Comparison of ENCODE assay signal across 18 cellular contexts in genomic region chr9:81669011-81669739, GRCh38. TPM values are rescaled to one million over a fixed set of nuclear protein-coding genes. Genes with fewer than 3 reads are reported as not detected.
A peak's percentile ranks its signal among the peaks of the same experiment; 100 is the strongest.
DNase-seq lines count a peak whose midpoint lies in the region; ATAC-seq and TF ChIP-seq lines count a peak whose summit lies in the region.
"Had no signal": no experiment of that assay in that cellular context is flagged by ENCODE, and none has a peak within 500 bp of the region (broad histone marks: within the 10 kb centered on the region; RNA-seq: fewer than 3 reads in every experiment).

No MANE protein-coding gene starts in this region.

- H3K79me2 ChIP-seq in H9 (ENCODE audit: insufficient read depth, low read length) (peaks cover 30% of the 10 kb centered on the region), trophoblast cell (ENCODE audit: control insufficient read depth, insufficient read depth, low read length, poor library complexity) (no peaks in the 10 kb centered on the region)

- H3K4me2 ChIP-seq in H9 (ENCODE audit: insufficient read depth, insufficient read length, low read length) (no peak overlapping the region), trophoblast cell (ENCODE audit: low read length) (no peak overlapping the region)
- H3K4me2 ChIP-seq: BLaER1 had no signal

- H2BK120ac ChIP-seq in H9 (ENCODE audit: low read depth, low read length, poor library complexity, severe bottlenecking) = no peak overlapping the region
- H2BK120ac ChIP-seq in trophoblast cell (ENCODE audit: insufficient read depth, low read length, poor library complexity) = no peak overlapping the region

- H3K4me3 ChIP-seq in trophoblast cell (ENCODE audit: low read depth, low read length) = no peak overlapping the region
- H3K4me3 ChIP-seq in CD8-positive, alpha-beta T cell (ENCODE audit: low read depth, low read length) = no peak overlapping the region
- H3K4me3 ChIP-seq: BLaER1, esophagus muscularis mucosa, lung, SJSA1, thyroid gland had no signal

- no peak overlapping the region for H3K4me3 Mint-ChIP-seq in H9
- H3K4me3 Mint-ChIP-seq in activated B cell treated with CpG ODN at 0.5 μM for 24 hours = peak overlapping the region; percentile 40
- no peak overlapping the region for H3K4me3 Mint-ChIP-seq in CD8-positive, alpha-beta T cell
- H3K4me3 Mint-ChIP-seq: activated CD8-positive, alpha-beta T cell treated with anti-CD3 and anti-CD28 coated beads for 36 hours; activated T-helper 17 cell treated with anti-CD3 and anti-CD28 coated beads, Interleukin-2, amount 50 U/mL, for 72 hours had no signal

- peak overlapping the region in 2 of 3 experiments; percentile 43 to 81; a peak in 3 of 7 replicates for H3K27ac Mint-ChIP-seq in H9
- H3K27ac Mint-ChIP-seq in activated B cell treated with CpG ODN at 0.5 μM for 24 hours = peak overlapping the region; percentile 60
- H3K27ac Mint-ChIP-seq in CD8-positive, alpha-beta T cell = no peak overlapping the region
- H3K27ac Mint-ChIP-seq: activated CD8-positive, alpha-beta T cell treated with anti-CD3 and anti-CD28 coated beads for 36 hours; activated T-helper 17 cell treated with anti-CD3 and anti-CD28 coated beads, Interleukin-2, amount 50 U/mL, for 72 hours had no signal

- H3K27me3 ChIP-seq in H9 (ENCODE audit: insufficient read depth, low read length) (no peaks in the 10 kb centered on the region), trophoblast cell (ENCODE audit: insufficient read depth, low read length) (no peaks in the 10 kb centered on the region)
- no peaks in the 10 kb centered on the region for H3K27me3 ChIP-seq in CD8-positive, alpha-beta T cell (ENCODE audit: insufficient read depth, low read length)
- H3K27me3 ChIP-seq: BLaER1, esophagus muscularis mucosa, SJSA1, thyroid gland had no signal

- no peak overlapping the region for H3K56ac ChIP-seq in H9 (ENCODE audit: insufficient read length, low read depth, low read length)

- peaks cover 1 to 5% of the 10 kb centered on the region in 2 experiments for H3K36me3 ChIP-seq in trophoblast cell (ENCODE audit: control insufficient read depth in 1 of 2, insufficient read depth in 2 of 2, low read length in 2 of 2)
- no peaks in the 10 kb centered on the region for H3K36me3 ChIP-seq in CD8-positive, alpha-beta T cell (ENCODE audit: insufficient read depth, low read length)
- H3K36me3 ChIP-seq: SJSA1, thyroid gland had no signal

- peaks cover 45 to 57% of the 10 kb centered on the region in 2 experiments for H3K4me1 Mint-ChIP-seq in H9
- H3K4me1 Mint-ChIP-seq in activated B cell treated with CpG ODN at 0.5 μM for 24 hours = peaks cover 83% of the 10 kb centered on the region
- H3K4me1 Mint-ChIP-seq in CD8-positive, alpha-beta T cell (ENCODE audit: low read depth) = no peaks in the 10 kb centered on the region
- H3K4me1 Mint-ChIP-seq: activated T-helper 17 cell treated with anti-CD3 and anti-CD28 coated beads, Interleukin-2, amount 50 U/mL, for 72 hours had no signal

- no peak overlapping the region for H2BK20ac ChIP-seq in H9 (ENCODE audit: low read depth, low read length, poor library complexity, severe bottlenecking)

- no peak for TF ChIP-seq CTCF in H9 (conservative IDR thresholded peaks at IDR 0.05)
- TF ChIP-seq CTCF in activated B cell treated with CpG ODN at 0.5 μM for 24 hours (IDR thresholded peaks at IDR 0.05) = no peak
- TF ChIP-seq CTCF in CD8-positive, alpha-beta T cell (IDR thresholded peaks at IDR 0.05) = no peak

- H4K5ac ChIP-seq in H9 (ENCODE audit: insufficient read length, low read depth, low read length) = no peak overlapping the region

- H3K79me1 ChIP-seq in H9 (ENCODE audit: insufficient read depth, low read depth, low read length, poor library complexity, severe bottlenecking) (peaks cover 4% of the 10 kb centered on the region), trophoblast cell (ENCODE audit: low read length) (no peaks in the 10 kb centered on the region)

- H2AFZ ChIP-seq in H9 (ENCODE audit: low read length) = no peak overlapping the region
- no peak overlapping the region for H2AFZ ChIP-seq in trophoblast cell (ENCODE audit: insufficient read depth, low read length, poor library complexity)

- WGBS in H9 (ENCODE audit: extremely low coverage, insufficient read length, low lambda C conversion rate) = no CpG with 5 or more reads among the region's 7 CpGs
- no CpG with 5 or more reads among the region's 7 CpGs for WGBS in trophoblast cell (ENCODE audit: extremely low coverage, insufficient coverage, insufficient read length)

- no peak overlapping the region for H3K23ac ChIP-seq in H9 (ENCODE audit: insufficient read length, low read depth, low read length)
- no peak overlapping the region for H3K23ac ChIP-seq in trophoblast cell (ENCODE audit: low read length)

- H4K12ac ChIP-seq in trophoblast cell (ENCODE audit: low read depth, low read length) = no peak overlapping the region

- H3K4ac ChIP-seq in H9 (ENCODE audit: low read depth, low read length) (no peak overlapping the region), trophoblast cell (ENCODE audit: low read depth, low read length) (no peak overlapping the region)

- H4K91ac ChIP-seq in H9 (ENCODE audit: insufficient read length, low read depth, low read length) (no peak overlapping the region), trophoblast cell (ENCODE audit: low read depth, low read length) (no peak overlapping the region)

- H3K9ac ChIP-seq in H9 (ENCODE audit: extremely low read depth, insufficient read length, low read length) = no peak overlapping the region
- H3K9ac ChIP-seq in trophoblast cell (ENCODE audit: low read length) = no peak overlapping the region
- H3K9ac ChIP-seq: BLaER1 had no signal

- intact Hi-C loops in activated B cell treated with CpG ODN at 0.5 μM for 24 hours (cut with micrococcal nuclease) = loop anchor here (2.0 kb wide), 1 partner anchor 18 kb away; no protein-coding TSS in a partner anchor
- intact Hi-C loops in left colon (cut with DNase I, micrococcal nuclease) = no loop called here
- intact Hi-C loops in CD8-positive, alpha-beta T cell (cut with DNase I, micrococcal nuclease) = no loop called here

- H4K20me1 ChIP-seq in H9 (ENCODE audit: control insufficient read depth, insufficient read depth, insufficient read length) = no peaks in the 10 kb centered on the region

- peak; percentile 74 for ATAC-seq in activated B cell treated with CpG ODN at 0.5 μM for 24 hours (ENCODE audit: low read depth)
- ATAC-seq in left colon = peak; percentile 71
- no peak for ATAC-seq in CD8-positive, alpha-beta T cell
- ATAC-seq in GM21737 (IDR thresholded peaks at IDR 0.05; ENCODE audit: unreplicated experiment) = no peak
- ATAC-seq: activated CD8-positive, alpha-beta T cell treated with anti-CD3 and anti-CD28 coated beads for 36 hours; activated T-helper 17 cell treated with anti-CD3 and anti-CD28 coated beads, Interleukin-2, amount 50 U/mL, for 72 hours had no signal

- no peak overlapping the region for H2BK5ac ChIP-seq in H9 (ENCODE audit: insufficient read length, low read length)
- H2BK5ac ChIP-seq in trophoblast cell (ENCODE audit: low read depth, low read length, poor library complexity) = no peak overlapping the region

- H2BK12ac ChIP-seq in H9 (ENCODE audit: insufficient read length, low read depth, low read length) = no peak overlapping the region
- H2BK12ac ChIP-seq in trophoblast cell (ENCODE audit: low read length) = no peak overlapping the region

- H3K36me3 Mint-ChIP-seq in H9 (ENCODE audit: insufficient read depth in 1 of 3, low read depth in 3 of 3) (peaks cover 22 to 52% (median 49%) of the 10 kb centered on the region in 3 experiments; a peak in 6 of 7 replicates), activated B cell treated with CpG ODN at 0.5 μM for 24 hours (ENCODE audit: low read depth) (peaks cover 20% of the 10 kb centered on the region)
- H3K36me3 Mint-ChIP-seq in CD8-positive, alpha-beta T cell = no peaks in the 10 kb centered on the region

- no peaks in the 10 kb centered on the region for H3K23me2 ChIP-seq in H9 (ENCODE audit: insufficient read length, low read depth, low read length, poor library complexity, severe bottlenecking)

- H2BK15ac ChIP-seq in H9 (ENCODE audit: low read depth, low read length) = no peak overlapping the region

- H3K9me3 Mint-ChIP-seq in H9 = no peaks in the 10 kb centered on the region
- no peaks in the 10 kb centered on the region for H3K9me3 Mint-ChIP-seq in activated B cell treated with CpG ODN at 0.5 μM for 24 hours
- H3K9me3 Mint-ChIP-seq in CD8-positive, alpha-beta T cell = no peaks in the 10 kb centered on the region
- H3K9me3 Mint-ChIP-seq: activated CD8-positive, alpha-beta T cell treated with anti-CD3 and anti-CD28 coated beads for 36 hours; activated T-helper 17 cell treated with anti-CD3 and anti-CD28 coated beads, Interleukin-2, amount 50 U/mL, for 72 hours had no signal

- H3T11ph ChIP-seq in H9 (ENCODE audit: low read length) = no peak overlapping the region

- H4K8ac ChIP-seq in H9 (replicated peaks; ENCODE audit: insufficient read length, low read depth, low read length) (no peak overlapping the region), trophoblast cell (ENCODE audit: low read depth, low read length) (no peak overlapping the region)

- H3K27ac ChIP-seq in H9 (ENCODE audit: insufficient read length, low read depth, low read length) = no peak overlapping the region
- H3K27ac ChIP-seq in trophoblast cell (ENCODE audit: low read depth, low read length) = no peak overlapping the region
- H3K27ac ChIP-seq in CD8-positive, alpha-beta T cell (ENCODE audit: low read depth, low read length) = no peak overlapping the region
- H3K27ac ChIP-seq: BLaER1, SJSA1, thyroid gland had no signal

- H3K9me3 ChIP-seq in H9 (ENCODE audit: control insufficient read depth, low read depth, low read length) (no peaks in the 10 kb centered on the region), trophoblast cell (ENCODE audit: insufficient read depth, low read depth, low read length) (no peaks in the 10 kb centered on the region)
- H3K9me3 ChIP-seq in CD8-positive, alpha-beta T cell (ENCODE audit: low read length) = no peaks in the 10 kb centered on the region
- H3K9me3 ChIP-seq: BLaER1, esophagus muscularis mucosa, SJSA1, thyroid gland had no signal

- DNase-seq in H9 (no peak), activated B cell treated with CpG ODN at 0.5 μM for 24 hours (no peak), left colon (no peak), retina (peak; percentile 71), epidermal melanocyte (ENCODE audit: insufficient read length, low spot score) (no peak), trophoblast cell (no peak)
- no peak for DNase-seq in CD8-positive, alpha-beta T cell
- DNase-seq: activated CD8-positive, alpha-beta T cell treated with anti-CD3 and anti-CD28 coated beads for 36 hours; amygdala; DMS53; NCI-H2081 treated with DMSO at 0.1 percent for 48 hours; thyroid gland had no signal

- H3K18ac ChIP-seq in H9 (ENCODE audit: insufficient read length, low read depth, low read length) = no peak overlapping the region
- no peak overlapping the region for H3K18ac ChIP-seq in trophoblast cell (ENCODE audit: low read length)

- POLR2A ChIA-PET in activated B cell treated with CpG ODN at 0.5 μM for 24 hours (lab: Charles Lee) = interaction anchor here (0.6 to 0.9 kb wide), 2 partner anchors 13 to 1044 kb away, joined by 3 to 5 read pairs; no protein-coding TSS in a partner anchor
- POLR2A ChIA-PET in CD8-positive, alpha-beta T cell (lab: Charles Lee) = no interaction called here

- H3K4me1 ChIP-seq in H9 (ENCODE audit: insufficient read depth, low read length) = peaks cover 11% of the 10 kb centered on the region; the same call in 1 of the 2 replicates
- peaks cover 0 to 2% of the 10 kb centered on the region in 2 experiments for H3K4me1 ChIP-seq in trophoblast cell (ENCODE audit: control insufficient read depth in 1 of 2, insufficient read depth in 2 of 2, low read length in 2 of 2)
- H3K4me1 ChIP-seq in CD8-positive, alpha-beta T cell (ENCODE audit: insufficient read depth, low read length) = no peaks in the 10 kb centered on the region

- H3K27me3 Mint-ChIP-seq in H9 (ENCODE audit: low read depth) = no peaks in the 10 kb centered on the region
- no peaks in the 10 kb centered on the region for H3K27me3 Mint-ChIP-seq in activated B cell treated with CpG ODN at 0.5 μM for 24 hours
- H3K27me3 Mint-ChIP-seq in CD8-positive, alpha-beta T cell (ENCODE audit: low read depth) = no peaks in the 10 kb centered on the region
- H3K27me3 Mint-ChIP-seq: activated CD8-positive, alpha-beta T cell treated with anti-CD3 and anti-CD28 coated beads for 36 hours; activated T-helper 17 cell treated with anti-CD3 and anti-CD28 coated beads, Interleukin-2, amount 50 U/mL, for 72 hours had no signal

- no peak overlapping the region for H2AK5ac ChIP-seq in H9 (ENCODE audit: insufficient read length, low read length)
- no peak overlapping the region for H2AK5ac ChIP-seq in trophoblast cell (ENCODE audit: low read length)

- CTCF ChIA-PET in activated B cell treated with CpG ODN at 0.5 μM for 24 hours (lab: Charles Lee) = interaction anchor here (1.2 to 1.9 kb wide), 2 partner anchors 14 to 18 kb away, joined by 3 to 7 read pairs; no protein-coding TSS in a partner anchor
- CTCF ChIA-PET in CD8-positive, alpha-beta T cell (lab: Charles Lee) = no interaction called here

- no peak overlapping the region for H3K14ac ChIP-seq in H9 (ENCODE audit: insufficient read depth, low read length)
- H3K14ac ChIP-seq in trophoblast cell (ENCODE audit: low read length) = no peak overlapping the region

RNA-seq across cellular contexts. Expression of gene TLE1, which starts 20.2 kb away (rescaled TPM):
- total RNA-seq in H9 (2021) (75.1 and 79.3 TPM in 2 replicates), activated B cell treated with CpG ODN at 0.5 μM for 24 hours (15.6 and 16.3 TPM in 2 replicates), left colon (10 to 100 TPM; 48.6 to 65.8 TPM)
- 62.1 and 62.2 TPM in 2 replicates for polyA plus RNA-seq in trophoblast cell (2013)
- 10 to 100 TPM; 14.1 to 14.3 TPM for total RNA-seq in CD8-positive, alpha-beta T cell

Comparison
In these comparisons a context has a peak if more than half of its experiments do, and no peak if none do; other contexts are left out.
1. ATAC-seq: peak in activated B cell treated with CpG ODN at 0.5 μM for 24 hours (single experiment) and left colon (single experiment); none in CD8-positive, alpha-beta T cell (single experiment) and GM21737 (single experiment).